Comparison of ENCODE assay signal across 11 cellular contexts in the genomic region with DNA sequence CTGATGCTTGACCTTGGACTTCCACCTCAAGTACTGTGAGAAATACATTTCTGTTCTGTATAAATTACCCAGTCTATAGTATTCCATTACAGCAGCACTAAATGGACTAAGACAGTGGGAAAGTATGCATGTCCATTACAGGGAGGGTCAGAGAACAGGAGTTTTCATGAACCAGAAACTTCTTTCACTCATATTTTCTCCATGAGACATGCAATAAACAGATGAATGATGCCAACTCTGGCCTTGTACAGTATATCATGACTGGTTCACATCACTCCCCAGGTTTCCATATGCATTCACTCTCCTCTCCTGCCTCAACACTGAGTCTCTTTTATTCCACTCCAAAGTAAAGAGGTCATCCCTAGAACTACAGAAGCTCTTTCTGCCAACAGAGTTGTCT. TPM values are rescaled to one million over a fixed set of nuclear protein-coding genes. Genes with fewer than 3 reads are reported as not detected.
A peak's percentile ranks its signal among the peaks of the same experiment; 100 is the strongest.
DNase-seq lines count a peak whose midpoint lies in the region; ATAC-seq and TF ChIP-seq lines count a peak whose summit lies in the region.
"Had no signal": no experiment of that assay in that cellular context is flagged by ENCODE, and none has a peak within 500 bp of the region (broad histone marks: within the 10 kb centered on the region; RNA-seq: fewer than 3 reads in every experiment).

No MANE protein-coding gene starts in this region.

- H3K27me3 ChIP-seq in lung (ENCODE audit: control insufficient read depth, insufficient read depth) = no peaks in the 10 kb centered on the region
- H3K27me3 ChIP-seq in stomach smooth muscle (ENCODE audit: control insufficient read depth in 1 of 2, insufficient read depth in 2 of 2, low read length in 2 of 2) = no peaks in the 10 kb centered on the region
- H3K27me3 ChIP-seq: SJSA1 had no signal

- H3K27me3 Mint-ChIP-seq in activated T-cell treated with anti-CD3 and anti-CD28 coated beads, Interleukin-2, amount 50 U/mL, for 24 hours = no peaks in the 10 kb centered on the region
- no peaks in the 10 kb centered on the region for H3K27me3 Mint-ChIP-seq in activated T-cell treated with anti-CD3 and anti-CD28 coated beads, Interleukin-2, amount 50 U/mL, for 4 hours (ENCODE audit: low read depth)

- no peak for ATAC-seq in activated T-cell treated with anti-CD3 and anti-CD28 coated beads, Interleukin-2, amount 50 U/mL, for 4 hours
- ATAC-seq in lung (ENCODE audit: insufficient read depth, low FRiP score) = no peak

- H3K36me3 Mint-ChIP-seq in activated T-cell treated with anti-CD3 and anti-CD28 coated beads, Interleukin-2, amount 50 U/mL, for 24 hours (ENCODE audit: low read depth) = peaks cover 42% of the 10 kb centered on the region
- H3K36me3 Mint-ChIP-seq in activated T-cell treated with anti-CD3 and anti-CD28 coated beads, Interleukin-2, amount 50 U/mL, for 4 hours (ENCODE audit: insufficient read depth) = peaks cover 2% of the 10 kb centered on the region

- no peak for DNase-seq in activated T-cell treated with anti-CD3 and anti-CD28 coated beads, Interleukin-2, amount 50 U/mL, for 24 hours
- DNase-seq in activated T-cell treated with anti-CD3 and anti-CD28 coated beads, Interleukin-2, amount 50 U/mL, for 4 hours = no peak
- DNase-seq in amniotic epithelial cell (ENCODE audit: low read depth) (peak; percentile 48), lung (ENCODE audit: low spot score) (no peak), NCI-H82 (lab: John Stamatoyannopoulos, UW) (no peak), activated gamma-delta T cell (lab: John Stamatoyannopoulos, UW) (no peak)
- DNase-seq in activated effector memory CD4-positive, alpha-beta T cell treated with Interleukin-2 at 50 U/mL for 16 hours = no peak
- DNase-seq: MM.1S had no signal

- H3K9me3 ChIP-seq in lung (ENCODE audit: control insufficient read depth in 2 of 2, insufficient read depth in 1 of 2, low read length in 1 of 2) (no peaks in the 10 kb centered on the region), stomach smooth muscle (ENCODE audit: control insufficient read depth in 2 of 2, low read length in 2 of 2) (no peaks in the 10 kb centered on the region)
- H3K9me3 ChIP-seq: HAP-1, SJSA1 had no signal

- H3K4me1 Mint-ChIP-seq in activated T-cell treated with anti-CD3 and anti-CD28 coated beads, Interleukin-2, amount 50 U/mL, for 24 hours (ENCODE audit: low read depth) = peaks cover 50% of the 10 kb centered on the region
- peaks cover 40% of the 10 kb centered on the region for H3K4me1 Mint-ChIP-seq in activated T-cell treated with anti-CD3 and anti-CD28 coated beads, Interleukin-2, amount 50 U/mL, for 4 hours (ENCODE audit: low read depth)

- H3K27ac ChIP-seq in lung (ENCODE audit: low read depth in 1 of 2, low read length in 1 of 2) = peak overlapping the region; percentile 35 to 65
- H3K27ac ChIP-seq in stomach smooth muscle (ENCODE audit: low read length) = peak overlapping the region; percentile 50
- H3K27ac ChIP-seq: SJSA1 had no signal

- H3K9me3 Mint-ChIP-seq in activated T-cell treated with anti-CD3 and anti-CD28 coated beads, Interleukin-2, amount 50 U/mL, for 24 hours = peaks cover 4% of the 10 kb centered on the region
- H3K9me3 Mint-ChIP-seq in activated T-cell treated with anti-CD3 and anti-CD28 coated beads, Interleukin-2, amount 50 U/mL, for 4 hours = no peaks in the 10 kb centered on the region

- H3K4me3 Mint-ChIP-seq in activated T-cell treated with anti-CD3 and anti-CD28 coated beads, Interleukin-2, amount 50 U/mL, for 24 hours = no peak overlapping the region
- H3K4me3 Mint-ChIP-seq in activated T-cell treated with anti-CD3 and anti-CD28 coated beads, Interleukin-2, amount 50 U/mL, for 4 hours = no peak overlapping the region

- TF ChIP-seq CTCF in lung (IDR thresholded peaks at IDR 0.05; ENCODE audit: control extremely low read depth, extremely low read depth) = no peak

- H3K9ac ChIP-seq in stomach smooth muscle (ENCODE audit: low read length in 2 of 2) = no peak overlapping the region

- H3K4me3 ChIP-seq in lung = no peak overlapping the region
- H3K4me3 ChIP-seq in stomach smooth muscle (ENCODE audit: low read length in 2 of 2) = no peak overlapping the region
- H3K4me3 ChIP-seq: HAP-1, SJSA1 had no signal

- H3K27ac Mint-ChIP-seq in activated T-cell treated with anti-CD3 and anti-CD28 coated beads, Interleukin-2, amount 50 U/mL, for 24 hours = peak overlapping the region; percentile 35

- H3K36me3 ChIP-seq in lung (ENCODE audit: control insufficient read depth in 2 of 2, insufficient read depth in 2 of 2, low read length in 2 of 2) (no peaks in the 10 kb centered on the region), stomach smooth muscle (ENCODE audit: control insufficient read depth in 2 of 2, insufficient read depth in 2 of 2, low read length in 2 of 2) (no peaks in the 10 kb centered on the region)
- H3K36me3 ChIP-seq: HAP-1, SJSA1 had no signal

- H3K4me1 ChIP-seq in lung (ENCODE audit: control insufficient read depth in 2 of 2, insufficient read depth in 2 of 2, low read length in 2 of 2) (peaks cover 1 to 9% of the 10 kb centered on the region in 2 donors), stomach smooth muscle (ENCODE audit: control insufficient read depth, insufficient read depth, low read length) (no peaks in the 10 kb centered on the region)
- H3K4me1 ChIP-seq: HAP-1 had no signal

RNA-seq across cellular contexts. Expression of a gene that starts 4.5 kb away (rescaled TPM):
- 100 to 1,000 TPM; 186 to 199 (median 196) TPM for total RNA-seq in activated T-cell treated with anti-CD3 and anti-CD28 coated beads, Interleukin-2, amount 50 U/mL, for 4 hours
- 10 to 100 TPM; 60.7 to 86.3 TPM for total RNA-seq in lung
- 100 to 1,000 TPM in 1 of 2 donors, 10 to 100 TPM in 1; 76.4 to 124 TPM for polyA plus RNA-seq in lung
